In genomic region chr12:108337235-108338223, GRCh38 we compare ENCODE assay signal across 8 cellular contexts.
DNase-seq lines count a peak whose midpoint lies in the region; ATAC-seq and TF ChIP-seq lines count a peak whose summit lies in the region.

No MANE protein-coding gene starts in this region.

- peak overlapping the region; percentile 57 for H2AFZ ChIP-seq in parathyroid adenoma

- no peaks in the 10 kb centered on the region for H3K9me3 ChIP-seq in parathyroid adenoma (ENCODE audit: control insufficient read depth, low read length)

- DNase-seq in AG20443 (ENCODE audit: low spot score) (peak; percentile 56), GM19238 (ENCODE audit: insufficient read length, low spot score) (peak; percentile 41), OCI-M1 (lab: John Stamatoyannopoulos, UW) (peak; percentile 79), fibroblast of gingiva (ENCODE audit: low read depth) (peak; percentile 46), T1000 (lab: John Stamatoyannopoulos, UW) (no peak)

- H3K4me3 ChIP-seq in parathyroid adenoma (ENCODE audit: low read depth, low read length), result no peak overlapping the region

- H3K27me3 ChIP-seq in parathyroid adenoma (ENCODE audit: control insufficient read depth, insufficient read depth, low read length), result no peaks in the 10 kb centered on the region

- H3K27ac ChIP-seq in parathyroid adenoma, result no peak overlapping the region

- H3K36me3 ChIP-seq in parathyroid adenoma (ENCODE audit: control insufficient read depth, insufficient read depth, low read length), result no peaks in the 10 kb centered on the region

- peaks cover 14% of the 10 kb centered on the region for H3K4me1 ChIP-seq in parathyroid adenoma

- peak; percentile 47 for TF ChIP-seq CTCF in parathyroid adenoma (IDR thresholded peaks at IDR 0.05)

- no peaks in the 10 kb centered on the region for H3K79me2 ChIP-seq in parathyroid adenoma

- H3K4me2 ChIP-seq in parathyroid adenoma (ENCODE audit: low read length), result no peak overlapping the region

- ATAC-seq in HG03280 (IDR thresholded peaks at IDR 0.05; ENCODE audit: unreplicated experiment) (no peak), HG02678 (IDR thresholded peaks at IDR 0.05; ENCODE audit: unreplicated experiment) (no peak)

- H3K9ac ChIP-seq in parathyroid adenoma, result no peak overlapping the region
